ENCODE assay signal across 25 cellular contexts in the genomic region with DNA sequence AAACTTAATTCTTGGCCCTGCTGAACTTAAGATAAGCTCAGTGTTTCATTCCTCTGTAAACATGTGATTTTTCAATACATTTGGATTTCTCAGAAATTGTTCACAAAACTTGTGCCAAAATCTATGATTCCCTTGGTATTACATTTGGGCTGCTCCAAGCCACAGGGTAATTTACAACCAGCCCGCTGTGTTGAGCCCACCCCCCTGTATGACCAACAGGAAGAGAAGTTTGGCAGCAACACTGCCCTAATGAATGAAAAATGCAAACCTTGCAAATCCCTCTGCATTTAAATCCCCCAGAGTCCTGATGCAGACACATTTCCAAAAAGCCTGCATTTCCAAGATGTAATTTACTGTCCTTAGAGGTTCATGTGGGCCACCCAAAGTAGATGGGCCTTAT. TPM values are rescaled to one million over a fixed set of nuclear protein-coding genes. Genes with fewer than 3 reads are reported as not detected.
A peak's percentile ranks its signal among the peaks of the same experiment; 100 is the strongest.
DNase-seq lines count a peak whose midpoint lies in the region; ATAC-seq, FAIRE-seq and TF ChIP-seq lines count a peak whose summit lies in the region.
"Had no signal": no experiment of that assay in that cellular context is flagged by ENCODE, and none has a peak within 500 bp of the region (broad histone marks: within the 10 kb centered on the region; RNA-seq: fewer than 3 reads in every experiment).

No MANE protein-coding gene starts in this region.

- H3K79me2 ChIP-seq in SK-N-SH (ENCODE audit: insufficient read depth) (no peaks in the 10 kb centered on the region), astrocyte (ENCODE audit: insufficient read depth, low read length) (no peaks in the 10 kb centered on the region)

- H2AFZ ChIP-seq in SK-N-SH (ENCODE audit: low read depth) (no peak overlapping the region), astrocyte (ENCODE audit: low read depth, low read length) (no peak overlapping the region)

- no peak overlapping the region for H3K4me3 ChIP-seq in SK-N-SH (ENCODE audit: low read depth in 2 of 2, low read length in 1 of 2)
- H3K4me3 ChIP-seq in astrocyte (ENCODE audit: insufficient read depth, low read depth, low read length), result no peak overlapping the region
- H3K4me3 ChIP-seq in fibroblast of mammary gland (ENCODE audit: control insufficient read depth, low read depth, low read length), result no peak overlapping the region
- no peak overlapping the region for H3K4me3 ChIP-seq in ascending aorta
- H3K4me3 ChIP-seq: BLaER1 treated with 17β-estradiol and CSF1 and Interleukin-3, amounts not matched to agents 10 nM and 100 nM; gastrocnemius medialis; stomach had no signal

- H3K36me3 ChIP-seq in SK-N-SH (replicated peaks in 1 of 2; ENCODE audit: control insufficient read depth in 1 of 2, insufficient read depth in 2 of 2, low read length in 1 of 2), result no peaks in the 10 kb centered on the region
- H3K36me3 ChIP-seq in astrocyte (ENCODE audit: insufficient read depth, low read length), result no peaks in the 10 kb centered on the region
- no peaks in the 10 kb centered on the region for H3K36me3 ChIP-seq in ascending aorta
- H3K36me3 ChIP-seq: BLaER1 treated with 17β-estradiol and CSF1 and Interleukin-3, amounts not matched to agents 10 nM and 100 nM; gastrocnemius medialis; stomach had no signal

- H3K27me3 ChIP-seq in SK-N-SH (ENCODE audit: insufficient read depth) (no peaks in the 10 kb centered on the region), astrocyte (ENCODE audit: insufficient read depth, low read length) (no peaks in the 10 kb centered on the region), ascending aorta (no peaks in the 10 kb centered on the region)
- H3K27me3 ChIP-seq: BLaER1 treated with 17β-estradiol and CSF1 and Interleukin-3, amounts not matched to agents 10 nM and 100 nM; gastrocnemius medialis; stomach had no signal

- no peaks in the 10 kb centered on the region for H3K9me2 ChIP-seq in SK-N-SH

- FAIRE-seq in astrocyte (lab: Jason Lieb, UNC), result no peak
- FAIRE-seq: colon, D721Med, kidney, small intestine had no signal

- H3K4me1 ChIP-seq in SK-N-SH (ENCODE audit: control insufficient read depth in 1 of 2, insufficient read depth in 2 of 2, low read depth in 1 of 2, low read length in 1 of 2) (no peaks in the 10 kb centered on the region; a peak in 1 of 4 replicates), astrocyte (ENCODE audit: insufficient read depth, low read length) (peaks cover 4% of the 10 kb centered on the region), ascending aorta (peaks cover 0 to 13% of the 10 kb centered on the region in 2 donors)
- H3K4me1 ChIP-seq: BLaER1 treated with 17β-estradiol and CSF1 and Interleukin-3, amounts not matched to agents 10 nM and 100 nM had no signal

- H3F3A ChIP-seq in SK-N-SH (replicated peaks; ENCODE audit: insufficient read depth), result no peaks in the 10 kb centered on the region

- TF ChIP-seq CTCF in SK-N-SH (IDR thresholded peaks at IDR 0.05), result no peak
- no peak for TF ChIP-seq CTCF in astrocyte (IDR thresholded peaks at IDR 0.05; ENCODE audit: insufficient read depth, low read depth, low read length)
- TF ChIP-seq CTCF in fibroblast of mammary gland (conservative IDR thresholded peaks at IDR 0.05; ENCODE audit: control insufficient read depth, insufficient read depth, low read depth, low read length), result no peak
- TF ChIP-seq CTCF in ascending aorta (IDR thresholded peaks at IDR 0.05), result no peak

- POLR2A ChIA-PET in SK-N-SH (lab: Yijun Ruan, JAX), result no interaction called here

- WGBS in SK-N-SH (ENCODE audit: low lambda C conversion rate), result 88% methylated on average over 1 of the region's 1 CpG

- no peaks in the 10 kb centered on the region for H4K20me1 ChIP-seq in SK-N-SH (ENCODE audit: insufficient read depth)
- no peaks in the 10 kb centered on the region for H4K20me1 ChIP-seq in astrocyte (ENCODE audit: insufficient read depth, low read length)
- H4K20me1 ChIP-seq: BLaER1 treated with 17β-estradiol and CSF1 and Interleukin-3, amounts not matched to agents 10 nM and 100 nM had no signal

- H3K36me3 Mint-ChIP-seq in astrocyte (ENCODE audit: low read depth, unreplicated experiment), result no peaks in the 10 kb centered on the region
- H3K36me3 Mint-ChIP-seq: memory B cell; naive thymus-derived CD4-positive, alpha-beta T cell; T-cell had no signal

- H3K4me2 ChIP-seq in SK-N-SH, result no peak overlapping the region
- H3K4me2 ChIP-seq in astrocyte (ENCODE audit: low read length), result no peak overlapping the region
- H3K4me2 ChIP-seq: BLaER1 treated with 17β-estradiol and CSF1 and Interleukin-3, amounts not matched to agents 10 nM and 100 nM had no signal

- H3K4me3 Mint-ChIP-seq in astrocyte (ENCODE audit: unreplicated experiment), result no peak overlapping the region
- H3K4me3 Mint-ChIP-seq: HFFc6; memory B cell; naive thymus-derived CD4-positive, alpha-beta T cell; T-cell had no signal

- peak; percentile 77 for ATAC-seq in SK-N-SH treated with all-trans-retinoic acid at 6 μM for 48 hours
- ATAC-seq: gastrocnemius medialis; naive thymus-derived CD4-positive, alpha-beta T cell; T-cell had no signal

- peaks cover 4% of the 10 kb centered on the region for H3K4me1 Mint-ChIP-seq in astrocyte (ENCODE audit: low read depth, unreplicated experiment)
- H3K4me1 Mint-ChIP-seq: naive thymus-derived CD4-positive, alpha-beta T cell; T-cell had no signal

- no peak for DNase-seq in SK-N-SH
- DNase-seq in astrocyte (ENCODE audit: low read depth), result peak; percentile 50
- DNase-seq in fibroblast of mammary gland (ENCODE audit: low read depth), result peak; percentile 86
- DNase-seq in stromal cell of bone marrow (ENCODE audit: low read depth), result peak; percentile 79
- DNase-seq in ascending aorta (ENCODE audit: low spot score in 2 of 2), result no peak
- DNase-seq in D341Med (ENCODE audit: low spot score), result no peak
- no peak for DNase-seq in NCI-H748 (lab: John Stamatoyannopoulos, UW; ENCODE audit: unreplicated experiment)
- DNase-seq: activated T-cell treated with anti-CD3 and anti-CD28 coated beads for 4 hours; amniotic stem cell; gastrocnemius medialis; HFFc6; KG1; kidney; naive thymus-derived CD4-positive, alpha-beta T cell; NCI-H1930; small intestine; stimulated activated CD4-positive, alpha-beta T cell treated with anti-CD3 and anti-CD28 coated beads, Interleukin-4, amount 100 ng/mL, for 1 hour; stomach; T-cell had no signal

- no peaks in the 10 kb centered on the region for H3K9me3 Mint-ChIP-seq in astrocyte (ENCODE audit: unreplicated experiment)
- H3K9me3 Mint-ChIP-seq: HFFc6, memory B cell, T-cell had no signal

- TF ChIP-seq RAD21 in SK-N-SH (IDR thresholded peaks at IDR 0.05; ENCODE audit: low read length), result no peak

- peaks cover 3% of the 10 kb centered on the region for H3K27me3 Mint-ChIP-seq in astrocyte (ENCODE audit: low read depth, unreplicated experiment)

- CTCF ChIA-PET in SK-N-SH (lab: Yijun Ruan, JAX), result interaction anchor here (1.3 kb wide), 1 partner anchor 15 kb away, joined by 3 read pairs; no protein-coding TSS in a partner anchor

- H3K27ac Mint-ChIP-seq in astrocyte (ENCODE audit: unreplicated experiment), result no peak overlapping the region
- H3K27ac Mint-ChIP-seq: HFFc6; memory B cell; naive thymus-derived CD4-positive, alpha-beta T cell; T-cell had no signal

- no peaks in the 10 kb centered on the region for H3K9me3 ChIP-seq in SK-N-SH
- no peaks in the 10 kb centered on the region for H3K9me3 ChIP-seq in astrocyte (ENCODE audit: insufficient read depth, low read depth, low read length)
- H3K9me3 ChIP-seq in ascending aorta, result no peaks in the 10 kb centered on the region
- H3K9me3 ChIP-seq: BLaER1 treated with 17β-estradiol and CSF1 and Interleukin-3, amounts not matched to agents 10 nM and 100 nM; gastrocnemius medialis; stomach had no signal

- intact Hi-C loops in ascending aorta (cut with DNase I), result no loop called here

- H3K9ac ChIP-seq in SK-N-SH, result no peak overlapping the region
- H3K9ac ChIP-seq in astrocyte (ENCODE audit: low read length), result no peak overlapping the region
- H3K9ac ChIP-seq: BLaER1 treated with 17β-estradiol and CSF1 and Interleukin-3, amounts not matched to agents 10 nM and 100 nM had no signal

- H3K27ac ChIP-seq in SK-N-SH (ENCODE audit: low read depth in 2 of 2, low read length in 1 of 2), result no peak overlapping the region
- H3K27ac ChIP-seq in astrocyte (ENCODE audit: low read depth, low read length), result no peak overlapping the region
- no peak overlapping the region for H3K27ac ChIP-seq in ascending aorta
- H3K27ac ChIP-seq: 22Rv1; BLaER1 treated with 17β-estradiol and CSF1 and Interleukin-3, amounts not matched to agents 10 nM and 100 nM; gastrocnemius medialis; stomach had no signal

- TF ChIP-seq EP300 in SK-N-SH (IDR thresholded peaks at IDR 0.05; ENCODE audit: borderline replicate concordance in 1 of 2, low read depth in 1 of 2, low read length in 1 of 2), result no peak

TF ChIP-seq in SK-N-SH treated with all-trans-retinoic acid at 6 μM for 48 hours, 23 proteins besides CTCF, POLR2A, EP300 and RAD21 (continues in another document):
- TF ChIP-seq TCF4 (CRISPR knock-in tag; IDR thresholded peaks at IDR 0.05; ENCODE audit: borderline replicate concordance) (no peak), ESRRG (CRISPR knock-in tag; IDR thresholded peaks at IDR 0.05) (no peak), ISL1 (CRISPR knock-in tag; IDR thresholded peaks at IDR 0.05) (no peak), TOX (CRISPR knock-in tag; IDR thresholded peaks at IDR 0.05; ENCODE audit: borderline replicate concordance) (no peak), SNAI2 (CRISPR knock-in tag; IDR thresholded peaks at IDR 0.05) (no peak), ARNTL (CRISPR knock-in tag; IDR thresholded peaks at IDR 0.05; ENCODE audit: borderline replicate concordance, low read depth) (no peak)

TF ChIP-seq in SK-N-SH, 30 proteins besides CTCF, POLR2A, EP300 and RAD21:
- no peak for TF ChIP-seq GABPA (IDR thresholded peaks at IDR 0.05; ENCODE audit: low read depth)
- TF ChIP-seq NFIC (IDR thresholded peaks at IDR 0.05; ENCODE audit: borderline replicate concordance), result no peak
- TF ChIP-seq TAF1 (IDR thresholded peaks at IDR 0.05; ENCODE audit: borderline replicate concordance, low read depth, low read length), result no peak
- TF ChIP-seq, protein P1, sequence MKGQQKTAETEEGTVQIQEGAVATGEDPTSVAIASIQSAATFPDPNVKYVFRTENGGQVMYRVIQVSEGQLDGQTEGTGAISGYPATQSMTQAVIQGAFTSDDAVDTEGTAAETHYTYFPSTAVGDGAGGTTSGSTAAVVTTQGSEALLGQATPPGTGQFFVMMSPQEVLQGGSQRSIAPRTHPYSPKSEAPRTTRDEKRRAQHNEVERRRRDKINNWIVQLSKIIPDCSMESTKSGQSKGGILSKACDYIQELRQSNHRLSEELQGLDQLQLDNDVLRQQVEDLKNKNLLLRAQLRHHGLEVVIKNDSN (IDR thresholded peaks at IDR 0.05; ENCODE audit: borderline replicate concordance, low read depth), result no peak
TF ChIP-seq in SK-N-SH: peak in this region for 0.

RNA-seq across cellular contexts. Expression of a gene that starts 34.1 kb away (rescaled TPM):
- 3.7 and 4.4 TPM in 2 replicates for polyA plus RNA-seq in SK-N-SH (2012; rRNA removed)
- polyA plus RNA-seq in SK-N-SH (2012; cell fraction: cytosol; rRNA removed), result 4.0 and 4.1 TPM in 2 replicates
- polyA plus RNA-seq in SK-N-SH (2012; cell fraction: nucleus; rRNA removed), result 6.2 and 7.7 TPM in 2 replicates
- total RNA-seq in astrocyte (12.4 and 13.6 TPM in 2 replicates), ascending aorta (31.0 TPM)
- polyA plus RNA-seq: naive thymus-derived CD4-positive, alpha-beta T cell had no signal

Comparison
In these comparisons a context has a peak if more than half of its experiments do, and no peak if none do; other contexts are left out.
1. DNase-seq: peak in astrocyte (single experiment), fibroblast of mammary gland (single experiment) and stromal cell of bone marrow (single experiment); none in SK-N-SH (single experiment), ascending aorta (0 of 2), D341Med (single experiment) and NCI-H748 (single experiment).